ENCODE assay signal across 8 cellular contexts in genomic region chr19:52048604-52049493, GRCh38. TPM values are rescaled to one million over a fixed set of nuclear protein-coding genes. Genes with fewer than 3 reads are reported as not detected.
DNase-seq lines count a peak whose midpoint lies in the region; ATAC-seq and TF ChIP-seq lines count a peak whose summit lies in the region.

ZNF432 (minus strand) TSS chr19:52048838; CDS start chr19:52046868, 1,970 bp downstream.

- H3K36me3 Mint-ChIP-seq in nephron progenitor cell (ENCODE audit: low read depth) = peaks cover 89% of the 10 kb centered on the region
- peaks cover 81% of the 10 kb centered on the region for H3K36me3 Mint-ChIP-seq in stimulated activated naive CD8-positive, alpha-beta T cell treated with anti-CD3 and anti-CD28 coated beads, Interleukin-15, Interleukin-2, amounts not matched to agents 100 ng/mL and 50 ng/mL, for 24 hours (ENCODE audit: low read depth)

- H3K9ac ChIP-seq in Karpas-422 (ENCODE audit: low read length) = peak within 1 kb of the TSS; percentile 69

- H3K27ac Mint-ChIP-seq in nephron progenitor cell = peak within 1 kb of the TSS; percentile 99
- peak within 1 kb of the TSS; percentile 98 for H3K27ac Mint-ChIP-seq in stimulated activated naive CD8-positive, alpha-beta T cell treated with anti-CD3 and anti-CD28 coated beads, Interleukin-15, Interleukin-2, amounts not matched to agents 100 ng/mL and 50 ng/mL, for 24 hours

- peak; percentile 83 for ATAC-seq in GM21737 (IDR thresholded peaks at IDR 0.05; ENCODE audit: unreplicated experiment)
- peak; percentile 93 for ATAC-seq in RWPE2 (ENCODE audit: low read depth)

- H3K9me3 ChIP-seq in Karpas-422 (ENCODE audit: low read length) = peaks cover 45% of the 10 kb centered on the region
- peaks cover 15% of the 10 kb centered on the region for H3K9me3 ChIP-seq in RWPE2 (ENCODE audit: severe bottlenecking)

- DNase-seq in DMS53 treated with DMSO at 0.1 percent for 48 hours (lab: John Stamatoyannopoulos, UW; ENCODE audit: unreplicated experiment) (peak; percentile 81), Karpas-422 (peak; percentile 98), RWPE2 (ENCODE audit: low spot score) (peak; percentile 81), activated gamma-delta T cell (lab: John Stamatoyannopoulos, UW) (peak; percentile 60), fibroblast of the conjunctiva (ENCODE audit: low read depth) (peak; percentile 86), nephron progenitor cell (peak; percentile 90)

- peak within 1 kb of the TSS; percentile 89 for H2AFZ ChIP-seq in Karpas-422 (ENCODE audit: low read length)

- H3K4me3 ChIP-seq in Karpas-422 (ENCODE audit: low read length) = peak within 1 kb of the TSS; percentile 64
- H3K4me3 ChIP-seq in RWPE2 (ENCODE audit: severe bottlenecking) = peak within 1 kb of the TSS; percentile 49

- H3K27me3 Mint-ChIP-seq in nephron progenitor cell (ENCODE audit: low read depth, poor library complexity) = peaks cover 3% of the 10 kb centered on the region
- no peaks in the 10 kb centered on the region for H3K27me3 Mint-ChIP-seq in stimulated activated naive CD8-positive, alpha-beta T cell treated with anti-CD3 and anti-CD28 coated beads, Interleukin-15, Interleukin-2, amounts not matched to agents 100 ng/mL and 50 ng/mL, for 24 hours

- H3K4me3 Mint-ChIP-seq in nephron progenitor cell = peak within 1 kb of the TSS; percentile 94
- peak within 1 kb of the TSS; percentile 88 for H3K4me3 Mint-ChIP-seq in stimulated activated naive CD8-positive, alpha-beta T cell treated with anti-CD3 and anti-CD28 coated beads, Interleukin-15, Interleukin-2, amounts not matched to agents 100 ng/mL and 50 ng/mL, for 24 hours

- peaks cover 15% of the 10 kb centered on the region for H3K4me1 Mint-ChIP-seq in nephron progenitor cell
- peaks cover 33% of the 10 kb centered on the region for H3K4me1 Mint-ChIP-seq in stimulated activated naive CD8-positive, alpha-beta T cell treated with anti-CD3 and anti-CD28 coated beads, Interleukin-15, Interleukin-2, amounts not matched to agents 100 ng/mL and 50 ng/mL, for 24 hours (ENCODE audit: low read depth)

- peaks cover 22% of the 10 kb centered on the region for H3K79me2 ChIP-seq in Karpas-422 (ENCODE audit: low read length)

- peak within 1 kb of the TSS; percentile 66 for H3K27ac ChIP-seq in Karpas-422 (ENCODE audit: low read length)
- peak within 1 kb of the TSS; percentile 56 for H3K27ac ChIP-seq in RWPE2 (ENCODE audit: poor library complexity, severe bottlenecking)

- peaks cover 14% of the 10 kb centered on the region for H3K4me1 ChIP-seq in Karpas-422 (ENCODE audit: low read length)
- H3K4me1 ChIP-seq in RWPE2 (ENCODE audit: insufficient read depth, poor library complexity, severe bottlenecking) = peaks cover 4% of the 10 kb centered on the region

- H3K9me2 ChIP-seq in Karpas-422 (replicated peaks; ENCODE audit: insufficient read depth, low read length) = no peaks in the 10 kb centered on the region

- peak within 1 kb of the TSS; percentile 62 for H3K4me2 ChIP-seq in Karpas-422 (ENCODE audit: low read depth, low read length, poor library complexity, severe bottlenecking)

- H3K27me3 ChIP-seq in Karpas-422 (ENCODE audit: low read length) = no peaks in the 10 kb centered on the region
- H3K27me3 ChIP-seq in RWPE2 (ENCODE audit: insufficient read depth, poor library complexity, severe bottlenecking) = no peaks in the 10 kb centered on the region

- H3K9me3 Mint-ChIP-seq in nephron progenitor cell = peaks cover 98% of the 10 kb centered on the region
- H3K9me3 Mint-ChIP-seq in stimulated activated naive CD8-positive, alpha-beta T cell treated with anti-CD3 and anti-CD28 coated beads, Interleukin-15, Interleukin-2, amounts not matched to agents 100 ng/mL and 50 ng/mL, for 24 hours = peaks cover 48% of the 10 kb centered on the region

- H4K20me1 ChIP-seq in Karpas-422 (ENCODE audit: insufficient read depth, low read depth, low read length) = no peaks in the 10 kb centered on the region

- TF ChIP-seq CTCF in RWPE2 (IDR thresholded peaks at IDR 0.05; ENCODE audit: poor library complexity, severe bottlenecking) (no peak), nephron progenitor cell (IDR thresholded peaks at IDR 0.05) (no peak)

- peaks cover 42% of the 10 kb centered on the region for H3K36me3 ChIP-seq in Karpas-422 (ENCODE audit: insufficient read depth, low read length)
- peaks cover 36% of the 10 kb centered on the region for H3K36me3 ChIP-seq in RWPE2 (ENCODE audit: low read depth)

RNA-seq across cellular contexts. Expression of gene ZNF432, which starts in this region (rescaled TPM):
- 9.9 and 13.8 TPM in 2 replicates for total RNA-seq in Karpas-422 (2014; rRNA removed; shearing (Covaris generic); ENCODE audit: low replicate concordance)

Comparison
In these comparisons a context has a peak if more than half of its experiments do, and no peak if none do; other contexts are left out.
1. Peak in every context shown above with its lines: DNase-seq, ATAC-seq, H3K4me3 ChIP-seq and H3K27ac ChIP-seq.